In the genomic region with DNA sequence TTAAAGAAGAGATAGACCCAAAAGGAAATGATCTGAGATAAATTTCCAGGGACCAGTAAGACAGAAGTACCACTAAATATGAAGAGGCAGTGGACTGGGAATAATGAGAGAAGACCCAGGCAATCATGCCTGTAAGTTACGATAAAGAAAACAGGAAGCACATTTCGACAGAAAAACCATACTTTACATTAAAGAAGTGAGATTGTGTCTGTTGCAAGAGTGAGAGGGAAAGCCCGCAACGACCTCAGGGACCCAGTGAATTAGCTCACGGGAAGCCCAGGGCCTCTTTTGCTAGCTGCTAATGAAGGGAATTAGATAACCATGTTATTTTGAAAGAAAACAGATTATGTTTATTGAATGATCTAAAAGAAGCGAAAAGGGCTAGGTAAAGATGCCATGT, we compare ENCODE assay signal across 1 cellular context.
TF ChIP-seq lines count a peak whose summit lies in the region.

No MANE protein-coding gene starts in this region.

TF ChIP-seq in GM12878, 131 proteins besides CTCF, POLR2A, EP300 and RAD21 (continued from another document):
- TF ChIP-seq, protein P1, sequence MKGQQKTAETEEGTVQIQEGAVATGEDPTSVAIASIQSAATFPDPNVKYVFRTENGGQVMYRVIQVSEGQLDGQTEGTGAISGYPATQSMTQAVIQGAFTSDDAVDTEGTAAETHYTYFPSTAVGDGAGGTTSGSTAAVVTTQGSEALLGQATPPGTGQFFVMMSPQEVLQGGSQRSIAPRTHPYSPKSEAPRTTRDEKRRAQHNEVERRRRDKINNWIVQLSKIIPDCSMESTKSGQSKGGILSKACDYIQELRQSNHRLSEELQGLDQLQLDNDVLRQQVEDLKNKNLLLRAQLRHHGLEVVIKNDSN (IDR thresholded peaks at IDR 0.05; ENCODE audit: borderline replicate concordance, extremely low read length, insufficient read depth, low read depth, low read length) = no peak
- no peak for TF ChIP-seq HDAC2 (IDR thresholded peaks at IDR 0.05)
- TF ChIP-seq PML (IDR thresholded peaks at IDR 0.05; ENCODE audit: low read length) = no peak
- TF ChIP-seq, protein P2, sequence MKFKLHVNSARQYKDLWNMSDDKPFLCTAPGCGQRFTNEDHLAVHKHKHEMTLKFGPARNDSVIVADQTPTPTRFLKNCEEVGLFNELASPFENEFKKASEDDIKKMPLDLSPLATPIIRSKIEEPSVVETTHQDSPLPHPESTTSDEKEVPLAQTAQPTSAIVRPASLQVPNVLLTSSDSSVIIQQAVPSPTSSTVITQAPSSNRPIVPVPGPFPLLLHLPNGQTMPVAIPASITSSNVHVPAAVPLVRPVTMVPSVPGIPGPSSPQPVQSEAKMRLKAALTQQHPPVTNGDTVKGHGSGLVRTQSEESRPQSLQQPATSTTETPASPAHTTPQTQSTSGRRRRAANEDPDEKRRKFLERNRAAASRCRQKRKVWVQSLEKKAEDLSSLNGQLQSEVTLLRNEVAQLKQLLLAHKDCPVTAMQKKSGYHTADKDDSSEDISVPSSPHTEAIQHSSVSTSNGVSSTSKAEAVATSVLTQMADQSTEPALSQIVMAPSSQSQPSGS (IDR thresholded peaks at IDR 0.05; ENCODE audit: low read length) = no peak
- TF ChIP-seq HSF1 (IDR thresholded peaks at IDR 0.05; ENCODE audit: low read depth, low read length) = no peak
- TF ChIP-seq MTA3 (IDR thresholded peaks at IDR 0.05; ENCODE audit: borderline replicate concordance, low read length) = no peak
- TF ChIP-seq SP1 (IDR thresholded peaks at IDR 0.05; ENCODE audit: low read depth, low read length) = no peak
- no peak for TF ChIP-seq ASH2L (IDR thresholded peaks at IDR 0.05; ENCODE audit: borderline replicate concordance, low read depth)
- no peak for TF ChIP-seq ZSCAN29 (IDR thresholded peaks at IDR 0.05)
- TF ChIP-seq MAX (IDR thresholded peaks at IDR 0.05; ENCODE audit: low read depth, low read length) = no peak
- TF ChIP-seq SPI1 (IDR thresholded peaks at IDR 0.05; ENCODE audit: borderline replicate concordance, insufficient read depth, low read depth, low read length) = peak; percentile 63; the same call in 1 of the 2 replicates
- TF ChIP-seq NFYA (IDR thresholded peaks at IDR 0.05; ENCODE audit: borderline replicate concordance, low read depth, low read length) = no peak
- TF ChIP-seq ZBED1 (IDR thresholded peaks at IDR 0.05; ENCODE audit: borderline replicate concordance) = peak; percentile 82; the same call in 1 of the 2 replicates
- TF ChIP-seq NFXL1 (IDR thresholded peaks at IDR 0.05; ENCODE audit: borderline replicate concordance) = no peak
- TF ChIP-seq GATAD2B (conservative IDR thresholded peaks at IDR 0.05; ENCODE audit: low read depth) = 0 out of 2 replicates have a peak, but pooled peaks have one; percentile 14
- no peak for TF ChIP-seq ELK1 (IDR thresholded peaks at IDR 0.05; ENCODE audit: low read depth, low read length)
- TF ChIP-seq DPF2 (IDR thresholded peaks at IDR 0.05) = no peak; the same call in 1 of the 2 replicates
- no peak for TF ChIP-seq STAT1 (conservative IDR thresholded peaks at IDR 0.05)
- TF ChIP-seq RUNX3 (IDR thresholded peaks at IDR 0.05; ENCODE audit: low read length) = peak; percentile 65
- no peak for TF ChIP-seq NKRF (conservative IDR thresholded peaks at IDR 0.05)
- TF ChIP-seq TCF12 (IDR thresholded peaks at IDR 0.05; ENCODE audit: low read depth, low read length) = no peak
- no peak for TF ChIP-seq FOXK2 (IDR thresholded peaks at IDR 0.05)
- peak; percentile 71; the same call in 1 of the 2 replicates for TF ChIP-seq BCL11A (IDR thresholded peaks at IDR 0.05; ENCODE audit: low read depth, low read length)
- peak; percentile 34 for TF ChIP-seq JUNB (IDR thresholded peaks at IDR 0.05)
- no peak for TF ChIP-seq KLF5 (IDR thresholded peaks at IDR 0.05; ENCODE audit: partially characterized antibody)
- TF ChIP-seq SIN3A (IDR thresholded peaks at IDR 0.05; ENCODE audit: low read depth, low read length) = no peak
- TF ChIP-seq, protein P3, sequence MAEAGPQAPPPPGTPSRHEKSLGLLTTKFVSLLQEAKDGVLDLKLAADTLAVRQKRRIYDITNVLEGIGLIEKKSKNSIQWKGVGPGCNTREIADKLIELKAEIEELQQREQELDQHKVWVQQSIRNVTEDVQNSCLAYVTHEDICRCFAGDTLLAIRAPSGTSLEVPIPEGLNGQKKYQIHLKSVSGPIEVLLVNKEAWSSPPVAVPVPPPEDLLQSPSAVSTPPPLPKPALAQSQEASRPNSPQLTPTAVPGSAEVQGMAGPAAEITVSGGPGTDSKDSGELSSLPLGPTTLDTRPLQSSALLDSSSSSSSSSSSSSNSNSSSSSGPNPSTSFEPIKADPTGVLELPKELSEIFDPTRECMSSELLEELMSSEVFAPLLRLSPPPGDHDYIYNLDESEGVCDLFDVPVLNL (IDR thresholded peaks at IDR 0.05; ENCODE audit: low read depth, low read length) = no peak
- TF ChIP-seq BRCA1 (IDR thresholded peaks at IDR 0.05; ENCODE audit: low read depth, low read length) = no peak
- peak; percentile 40; the same call in 1 of the 2 replicates for TF ChIP-seq EED (IDR thresholded peaks at IDR 0.05; ENCODE audit: low read depth)
- TF ChIP-seq POU2F2 (IDR thresholded peaks at IDR 0.05; ENCODE audit: borderline replicate concordance, low read depth, low read length) = no peak; the same call in 2 of the 3 replicates
- no peak for TF ChIP-seq IRF4 (IDR thresholded peaks at IDR 0.05; ENCODE audit: low read depth, low read length)
- peak; percentile 79 for TF ChIP-seq MTA2 (IDR thresholded peaks at IDR 0.05; ENCODE audit: low read depth)
- TF ChIP-seq SMAD5 (IDR thresholded peaks at IDR 0.05; ENCODE audit: low read depth) = no peak
